In genomic region chr5:114411380-114411931, GRCh38 we compare ENCODE assay signal across 12 cellular contexts. TPM values are rescaled to one million over a fixed set of nuclear protein-coding genes. Genes with fewer than 3 reads are reported as not detected.
DNase-seq lines count a peak whose midpoint lies in the region; ATAC-seq and TF ChIP-seq lines count a peak whose summit lies in the region.
"Had no signal": no experiment of that assay in that cellular context is flagged by ENCODE, and none has a peak within 500 bp of the region (broad histone marks: within the 10 kb centered on the region; RNA-seq: fewer than 3 reads in every experiment).

No MANE protein-coding gene starts in this region.

- H3T11ph ChIP-seq in H9 (ENCODE audit: low read length) = no peak overlapping the region

- ATAC-seq in PC-3 (no peak), HG02938 (IDR thresholded peaks at IDR 0.05; ENCODE audit: unreplicated experiment) (no peak)

- no peaks in the 10 kb centered on the region for H3K9me3 Mint-ChIP-seq in H9

- no peak overlapping the region for H2BK120ac ChIP-seq in H9 (ENCODE audit: low read depth, low read length, poor library complexity, severe bottlenecking)

- H3K36me3 Mint-ChIP-seq in H9 (ENCODE audit: insufficient read depth in 1 of 3, low read depth in 3 of 3) = peaks cover 0 to 1% (median 0%) of the 10 kb centered on the region in 3 experiments; a peak in 2 of 7 replicates
- H3K36me3 Mint-ChIP-seq: CD4-positive, alpha-beta memory T cell had no signal

- DNase-seq in H9 (no peak), PC-3 (peak; percentile 42), cerebellum (ENCODE audit: low spot score) (peak; percentile 24), putamen (ENCODE audit: low spot score) (peak; percentile 29), DMS79 treated with DMSO at 0.1 percent for 48 hours (lab: John Stamatoyannopoulos, UW) (no peak)
- DNase-seq in activated CD4-positive, alpha-beta T cell treated with anti-CD3 and anti-CD28 coated beads for 4 hours = no peak
- DNase-seq: BE2C; CD4-positive, alpha-beta memory T cell; DND-41; NCI-H1048; SJCRH30 had no signal

- H3K9me3 ChIP-seq in H9 (ENCODE audit: control insufficient read depth, low read depth, low read length) (no peaks in the 10 kb centered on the region), PC-3 (ENCODE audit: low read length) (no peaks in the 10 kb centered on the region)
- H3K9me3 ChIP-seq: BE2C, SJCRH30 had no signal

- WGBS in H9 (ENCODE audit: extremely low coverage, insufficient read length, low lambda C conversion rate) = no CpG with 5 or more reads among the region's 3 CpGs

- H2BK15ac ChIP-seq in H9 (ENCODE audit: low read depth, low read length) = no peak overlapping the region

- no peak overlapping the region for H3K56ac ChIP-seq in H9 (ENCODE audit: insufficient read length, low read depth, low read length)

- H2BK5ac ChIP-seq in H9 (ENCODE audit: insufficient read length, low read length) = no peak overlapping the region

- no peaks in the 10 kb centered on the region for H3K36me3 ChIP-seq in PC-3 (ENCODE audit: low read depth, low read length)
- H3K36me3 ChIP-seq: BE2C, SJCRH30 had no signal

- H3K4ac ChIP-seq in H9 (ENCODE audit: low read depth, low read length) = no peak overlapping the region

- peak overlapping the region in 2 of 3 experiments; percentile 22 to 57; a peak in 1 of 7 replicates for H3K27ac Mint-ChIP-seq in H9
- H3K27ac Mint-ChIP-seq: CD4-positive, alpha-beta memory T cell had no signal

- H3K4me1 ChIP-seq in H9 (ENCODE audit: insufficient read depth, low read length) = peaks cover 2% of the 10 kb centered on the region; the same call in 1 of the 2 replicates
- H3K4me1 ChIP-seq in PC-3 (ENCODE audit: insufficient read depth, low read length) = peaks cover 25% of the 10 kb centered on the region
- H3K4me1 ChIP-seq: BE2C, SJCRH30 had no signal

- no peak overlapping the region for H4K8ac ChIP-seq in H9 (replicated peaks; ENCODE audit: insufficient read length, low read depth, low read length)

- TF ChIP-seq CTCF in H9 (conservative IDR thresholded peaks at IDR 0.05) (no peak), PC-3 (conservative IDR thresholded peaks at IDR 0.05; ENCODE audit: low read depth, low read length) (no peak)

- H3K27me3 Mint-ChIP-seq in H9 (ENCODE audit: low read depth) = no peaks in the 10 kb centered on the region; the same call in 1 of the 2 replicates
- H3K27me3 Mint-ChIP-seq: CD4-positive, alpha-beta memory T cell had no signal

- no peaks in the 10 kb centered on the region for H3K27me3 ChIP-seq in H9 (ENCODE audit: insufficient read depth, low read length)
- H3K27me3 ChIP-seq in PC-3 (ENCODE audit: low read length) = no peaks in the 10 kb centered on the region
- H3K27me3 ChIP-seq: BE2C, SJCRH30 had no signal

- H3K9ac ChIP-seq in H9 (ENCODE audit: extremely low read depth, insufficient read length, low read length) (no peak overlapping the region), PC-3 (ENCODE audit: low read length) (peak overlapping the region; percentile 65)

- no peak overlapping the region for H4K5ac ChIP-seq in H9 (ENCODE audit: insufficient read length, low read depth, low read length)

- H3K79me2 ChIP-seq in H9 (ENCODE audit: insufficient read depth, low read length) (peaks cover 2% of the 10 kb centered on the region; the same call in 1 of the 2 replicates), PC-3 (ENCODE audit: low read length) (no peaks in the 10 kb centered on the region)

- H2BK20ac ChIP-seq in H9 (ENCODE audit: low read depth, low read length, poor library complexity, severe bottlenecking) = no peak overlapping the region

- H3K4me2 ChIP-seq in H9 (ENCODE audit: insufficient read depth, insufficient read length, low read length) (no peak overlapping the region), PC-3 (ENCODE audit: low read length) (peak overlapping the region; percentile 69)

- no peak overlapping the region for H4K91ac ChIP-seq in H9 (ENCODE audit: insufficient read length, low read depth, low read length)

- H3K9me2 ChIP-seq in PC-3 (replicated peaks; ENCODE audit: low read length) = no peaks in the 10 kb centered on the region

- H3K23me2 ChIP-seq in H9 (ENCODE audit: insufficient read length, low read depth, low read length, poor library complexity, severe bottlenecking) = no peaks in the 10 kb centered on the region

- no peak overlapping the region for H3K4me3 ChIP-seq in PC-3 (ENCODE audit: low read length)
- H3K4me3 ChIP-seq: SJCRH30 had no signal

- H3K27ac ChIP-seq in H9 (ENCODE audit: insufficient read length, low read depth, low read length) (no peak overlapping the region), PC-3 (ENCODE audit: low read length) (peak overlapping the region; percentile 92)
- H3K27ac ChIP-seq: SJCRH30 had no signal

- no peak overlapping the region for H2AFZ ChIP-seq in H9 (ENCODE audit: low read length)
- H2AFZ ChIP-seq in PC-3 (ENCODE audit: low read length) = peak overlapping the region; percentile 46

- intact Hi-C loops in PC-3 (cut with micrococcal nuclease) = no loop called here

- CTCF ChIA-PET in PC-3 (lab: Charles Lee) = no interaction called here

- H3K18ac ChIP-seq in H9 (ENCODE audit: insufficient read length, low read depth, low read length) = peak overlapping the region; percentile 7

- no peaks in the 10 kb centered on the region for H3F3A ChIP-seq in PC-3 (ENCODE audit: low read length, unreplicated experiment)

- POLR2A ChIA-PET in PC-3 (lab: Charles Lee; ENCODE audit: unreplicated experiment) = no interaction called here

- no peak overlapping the region for H3K4me3 Mint-ChIP-seq in H9
- H3K4me3 Mint-ChIP-seq: CD4-positive, alpha-beta memory T cell had no signal

- peaks cover 27 to 45% of the 10 kb centered on the region in 2 experiments for H3K4me1 Mint-ChIP-seq in H9
- H3K4me1 Mint-ChIP-seq: CD4-positive, alpha-beta memory T cell had no signal

- no peak overlapping the region for H3K14ac ChIP-seq in H9 (ENCODE audit: insufficient read depth, low read length)

- no peak overlapping the region for H3K23ac ChIP-seq in H9 (ENCODE audit: insufficient read length, low read depth, low read length)

- no TSS peak for BruUV-seq in PC-3 (replicated peaks; lab: Mats Ljungman, UMichigan)

- H2AK5ac ChIP-seq in H9 (ENCODE audit: insufficient read length, low read length) = no peak overlapping the region

- H2BK12ac ChIP-seq in H9 (ENCODE audit: insufficient read length, low read depth, low read length) = no peak overlapping the region

- no peaks in the 10 kb centered on the region for H3K79me1 ChIP-seq in H9 (ENCODE audit: insufficient read depth, low read depth, low read length, poor library complexity, severe bottlenecking)

- H4K20me1 ChIP-seq in H9 (ENCODE audit: control insufficient read depth, insufficient read depth, insufficient read length) (no peaks in the 10 kb centered on the region), PC-3 (ENCODE audit: low read length) (no peaks in the 10 kb centered on the region)

RNA-seq across cellular contexts. Expression of gene KCNN2, which starts 49.6 kb away (rescaled TPM):
- total RNA-seq in H9 (2021) = 21.0 and 21.7 TPM in 2 replicates
- 0.07 TPM in 1 of 2 replicates, not detected in the other for total RNA-seq in PC-3 (2014; rRNA removed)
- 56.4 TPM for total RNA-seq in cerebellum
- total RNA-seq: CD4-positive, alpha-beta memory T cell; SJCRH30 had no signal

Comparison
In these comparisons a context has a peak if more than half of its experiments do, and no peak if none do; other contexts are left out.
1. DNase-seq: peak in PC-3 (single experiment), cerebellum (single experiment) and putamen (single experiment); none in H9 (single experiment), DMS79 treated with DMSO at 0.1 percent for 48 hours (single experiment) and activated CD4-positive, alpha-beta T cell treated with anti-CD3 and anti-CD28 coated beads for 4 hours (0 of 2).
2. RNA of gene KCNN2, which starts 49.6 kb away (total RNA-seq): 56.4 TPM in cerebellum (single experiment) and 21.0 to 21.7 TPM in H9; 0.07 TPM in PC-3; every median in the first group is over 10 times any median in the second.